In the genomic region with DNA sequence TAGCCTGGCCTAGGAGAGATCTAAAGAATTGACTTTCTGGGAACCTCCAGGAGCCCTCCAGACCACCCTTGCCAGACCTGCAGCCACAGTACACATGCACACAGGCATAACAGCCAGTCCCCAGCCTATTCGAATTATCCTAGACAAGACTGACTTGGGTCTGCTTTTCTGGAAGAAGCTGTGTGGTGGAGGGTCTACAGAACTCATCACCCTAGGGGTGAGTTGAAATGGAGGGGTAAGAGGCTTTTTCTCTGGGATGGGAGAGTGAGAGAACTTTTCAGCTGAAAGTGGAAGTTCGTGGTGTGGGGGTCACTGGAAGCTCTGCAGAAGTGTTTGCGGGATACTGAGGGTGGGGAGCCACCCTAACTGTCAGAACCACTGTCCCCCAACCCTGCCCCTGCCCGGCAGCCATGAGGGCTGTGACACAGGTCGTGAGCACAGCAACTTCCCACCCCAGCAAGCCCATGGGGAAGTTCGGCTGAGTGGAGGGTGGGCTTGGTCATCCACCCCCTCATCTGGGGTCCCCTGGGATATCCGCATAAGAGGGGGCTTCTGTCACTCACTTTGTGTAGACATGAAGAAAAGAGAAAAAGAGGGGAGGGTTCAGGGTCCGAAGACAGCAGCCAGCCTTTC, we compare ENCODE assay signal across 19 cellular contexts. TPM values are rescaled to one million over a fixed set of nuclear protein-coding genes. Genes with fewer than 3 reads are reported as not detected.
DNase-seq lines count a peak whose midpoint lies in the region; ATAC-seq and TF ChIP-seq lines count a peak whose summit lies in the region.
"Had no signal": no experiment of that assay in that cellular context is flagged by ENCODE, and none has a peak within 500 bp of the region (broad histone marks: within the 10 kb centered on the region; RNA-seq: fewer than 3 reads in every experiment).

No MANE protein-coding gene starts in this region.

- peaks cover 41% of the 10 kb centered on the region for H3K4me1 Mint-ChIP-seq in WTC11
- H3K4me1 Mint-ChIP-seq in naive thymus-derived CD4-positive, alpha-beta T cell, result peaks cover 23 to 52% (median 37%) of the 10 kb centered on the region in 7 donors

- POLR2A ChIA-PET in WTC11 (lab: Charles Lee), result no interaction called here
- POLR2A ChIA-PET in naive thymus-derived CD4-positive, alpha-beta T cell (lab: Charles Lee), result no interaction called here

- DNase-seq in ELF-1 (ENCODE audit: low read depth, low spot score) (peak; percentile 17), WTC11 (ENCODE audit: low spot score) (no peak), ecto neural progenitor cell (ENCODE audit: low spot score) (no peak), testis (no peak), RPMI8226 (no peak)
- no peak for DNase-seq in naive thymus-derived CD4-positive, alpha-beta T cell
- DNase-seq: CD8-positive, alpha-beta T cell; GDM1; NCI-H1105 treated with DMSO at 0.1 percent for 48 hours; NCI-H1694; NCI-H2081; NCI-H2171 treated with DMSO at 0.1 percent for 48 hours; NCI-H524 treated with DMSO at 0.1 percent for 48 hours; Right ventricle myocardium superior had no signal

- H3K4me1 ChIP-seq in HUES6 (ENCODE audit: control insufficient read depth, insufficient read depth, low read length) (peaks cover 29% of the 10 kb centered on the region), testis (no peaks in the 10 kb centered on the region)
- peaks cover 0 to 30% of the 10 kb centered on the region in 2 donors for H3K4me1 ChIP-seq in naive thymus-derived CD4-positive, alpha-beta T cell (ENCODE audit: control insufficient read depth in 2 of 2, insufficient read depth in 2 of 2, low read length in 2 of 2)

- TF ChIP-seq CTCF in WTC11 (IDR thresholded peaks at IDR 0.05) (no peak), testis (IDR thresholded peaks at IDR 0.05) (no peak)

- WGBS in testis, 2 donors, result 19 to 25% methylated on average over 8 of the region's 8 CpGs

- H3K27me3 Mint-ChIP-seq in WTC11 (ENCODE audit: low read depth), result peaks cover 100% of the 10 kb centered on the region
- peaks cover 78 to 99% (median 85%) of the 10 kb centered on the region in 5 donors for H3K27me3 Mint-ChIP-seq in naive thymus-derived CD4-positive, alpha-beta T cell

- peak overlapping the region; percentile 58; the same call in 1 of the 2 replicates for H3K4me3 Mint-ChIP-seq in WTC11
- H3K4me3 Mint-ChIP-seq in naive thymus-derived CD4-positive, alpha-beta T cell, result peak overlapping the region in 9 of 10 donors; percentile 4 to 62 (median 19)

- H3K27me3 ChIP-seq in HUES6 (ENCODE audit: control insufficient read depth, insufficient read depth, low read length) (peaks cover 100% of the 10 kb centered on the region), testis (no peaks in the 10 kb centered on the region)
- peaks cover 9 to 36% of the 10 kb centered on the region in 2 donors for H3K27me3 ChIP-seq in naive thymus-derived CD4-positive, alpha-beta T cell (ENCODE audit: control insufficient read depth in 2 of 2, insufficient read depth in 2 of 2, low read length in 2 of 2)

- ATAC-seq in WTC11, result no peak
- ATAC-seq in naive thymus-derived CD4-positive, alpha-beta T cell, result no peak
- no peak for ATAC-seq in GM21619 (IDR thresholded peaks at IDR 0.05; ENCODE audit: unreplicated experiment)
- ATAC-seq: CD8-positive, alpha-beta T cell had no signal

- H3K9me3 ChIP-seq in HUES6 (ENCODE audit: control insufficient read depth, insufficient read depth, low read depth, low read length), result no peaks in the 10 kb centered on the region
- no peaks in the 10 kb centered on the region for H3K9me3 ChIP-seq in naive thymus-derived CD4-positive, alpha-beta T cell (ENCODE audit: control insufficient read depth in 2 of 3, low read length in 3 of 3)
- no peaks in the 10 kb centered on the region for H3K9me3 ChIP-seq in testis
- H3K9me3 ChIP-seq: BLaER1 had no signal

- H3K27ac ChIP-seq in HUES6 (ENCODE audit: low read depth, low read length), result no peak overlapping the region
- H3K27ac ChIP-seq in naive thymus-derived CD4-positive, alpha-beta T cell (ENCODE audit: low read depth, low read length), result no peak overlapping the region
- no peak overlapping the region for H3K27ac ChIP-seq in testis
- H3K27ac ChIP-seq: BLaER1, KMS-11 had no signal

- intact Hi-C loops in naive thymus-derived CD4-positive, alpha-beta T cell (cut with micrococcal nuclease), result loop anchor here in 1 of 2 donors (2.0 to 5.0 kb wide), 2 partner anchors 88 to 397 kb away; no protein-coding TSS in a partner anchor
- intact Hi-C loops in testis (cut with DNase I; ENCODE audit: low total_unique reads), result no loop called here

- H3K27ac Mint-ChIP-seq in WTC11, result no peak overlapping the region
- peak overlapping the region in 2 of 9 donors; percentile 21 to 44 for H3K27ac Mint-ChIP-seq in naive thymus-derived CD4-positive, alpha-beta T cell
- H3K27ac Mint-ChIP-seq: CD8-positive, alpha-beta T cell had no signal

- H3K9ac ChIP-seq in HUES6 (ENCODE audit: low read length), result no peak overlapping the region
- H3K9ac ChIP-seq: BLaER1, KMS-11 had no signal

- H3K4me3 ChIP-seq in HUES6 (ENCODE audit: low read depth, low read length) (peak overlapping the region; percentile 47; the same call in 1 of the 2 replicates), testis (no peak overlapping the region)
- H3K4me3 ChIP-seq in naive thymus-derived CD4-positive, alpha-beta T cell (ENCODE audit: low read length), result no peak overlapping the region
- H3K4me3 ChIP-seq: BLaER1 had no signal

- H3K36me3 ChIP-seq in HUES6 (ENCODE audit: control insufficient read depth, insufficient read depth, low read length) (no peaks in the 10 kb centered on the region), testis (ENCODE audit: low read depth, missing control alignments) (no peaks in the 10 kb centered on the region)
- H3K36me3 ChIP-seq in naive thymus-derived CD4-positive, alpha-beta T cell (ENCODE audit: control insufficient read depth in 2 of 3, insufficient read depth in 3 of 3, low read length in 3 of 3), result no peaks in the 10 kb centered on the region
- H3K36me3 ChIP-seq: BLaER1 had no signal

- CTCF ChIA-PET in WTC11 (lab: Charles Lee), result interaction anchor here (0.7 to 11.8 kb wide), 14 partner anchors 15 to 121 kb away, joined by 3 to 509 read pairs (median 6); partner anchors contain the start of gene KAZALD1
- CTCF ChIA-PET in naive thymus-derived CD4-positive, alpha-beta T cell (lab: Charles Lee), result interaction anchor here (1.0 to 5.6 kb wide), 2 partner anchors 44 to 79 kb away, joined by 3 to 204 read pairs; no protein-coding TSS in a partner anchor

- H3K9me3 Mint-ChIP-seq in WTC11, result no peaks in the 10 kb centered on the region
- no peaks in the 10 kb centered on the region for H3K9me3 Mint-ChIP-seq in naive thymus-derived CD4-positive, alpha-beta T cell
- H3K9me3 Mint-ChIP-seq: CD8-positive, alpha-beta T cell had no signal

- H3K36me3 Mint-ChIP-seq in WTC11, result no peaks in the 10 kb centered on the region
- H3K36me3 Mint-ChIP-seq in naive thymus-derived CD4-positive, alpha-beta T cell, result no peaks in the 10 kb centered on the region
- H3K36me3 Mint-ChIP-seq: CD8-positive, alpha-beta T cell had no signal

- no peak for TF ChIP-seq POLR2A in testis (IDR thresholded peaks at IDR 0.05)

TF ChIP-seq in WTC11, 78 proteins besides CTCF, POLR2A, EP300 and RAD21 (continues in another document):
- no peak for TF ChIP-seq JAZF1 (CRISPR knock-in tag; IDR thresholded peaks at IDR 0.05)
- no peak for TF ChIP-seq ZNF423 (CRISPR knock-in tag; IDR thresholded peaks at IDR 0.05)
- TF ChIP-seq ZNF138 (CRISPR knock-in tag; conservative IDR thresholded peaks at IDR 0.05), result no peak
- TF ChIP-seq ZNF532 (CRISPR knock-in tag; IDR thresholded peaks at IDR 0.05; ENCODE audit: borderline replicate concordance), result no peak
- TF ChIP-seq ZNF219 (CRISPR knock-in tag; IDR thresholded peaks at IDR 0.05; ENCODE audit: borderline replicate concordance), result no peak
- TF ChIP-seq SMAD4 (CRISPR knock-in tag; IDR thresholded peaks at IDR 0.05), result 0 out of 2 replicates have a peak, but pooled peaks have one; percentile 42
- no peak for TF ChIP-seq ETV6 (CRISPR knock-in tag; IDR thresholded peaks at IDR 0.05)

RNA-seq across cellular contexts. Expression of gene TLX1, which starts 7.8 kb away (rescaled TPM):
- 2.1 to 4.6 TPM (median 2.3 TPM) in 3 replicates for total RNA-seq in WTC11 (2021)
- total RNA-seq in naive thymus-derived CD4-positive, alpha-beta T cell, result not detected
- not detected for polyA plus RNA-seq in naive thymus-derived CD4-positive, alpha-beta T cell
- 1 to 10 TPM in 1 of 2 donors, under 1 TPM in 1; 0.99 to 1.7 TPM for total RNA-seq in testis
- polyA plus RNA-seq in testis (ENCODE audit: insufficient read depth, low read depth, low replicate concordance), result 0.44 TPM
- total RNA-seq: CD8-positive, alpha-beta T cell; Right ventricle myocardium superior; SK-MEL-5 had no signal
